Comparison of ENCODE assay signal across 31 cellular contexts in genomic region chr2:34552337-34552736, GRCh38.
"Had no signal": no experiment of that assay in that cellular context is flagged by ENCODE, and none has a peak within 500 bp of the region (broad histone marks: within the 10 kb centered on the region; RNA-seq: fewer than 3 reads in every experiment).

No MANE protein-coding gene starts in this region.

- H3K27ac ChIP-seq: adrenal gland, ascending aorta, body of pancreas, brain microvascular endothelial cell, breast epithelium, cardiac muscle cell had no signal

- H3K27me3 ChIP-seq: adrenal gland, ascending aorta, body of pancreas, brain microvascular endothelial cell, breast epithelium, cardiac muscle cell had no signal

- DNase-seq: activated effector memory CD4-positive, alpha-beta T cell treated with anti-CD3 and anti-CD28 coated beads, Interleukin-2, amount 50 U/mL, for 16 hours; activated effector memory CD4-positive, alpha-beta T cell treated with Interleukin-2 at 50 U/mL for 16 hours; activated gamma-delta T cell; activated gamma-delta T cell treated with Interleukin-2 at 50 U/mL for 16 hours; activated naive CD4-positive, alpha-beta T cell; activated naive CD4-positive, alpha-beta T cell treated with anti-CD3 and anti-CD28 coated beads for 36 hours; activated naive CD4-positive, alpha-beta T cell treated with anti-CD3 and anti-CD28 coated beads, Interleukin-2, amount 10 ng/mL, durations not matched to agents 7 days and 5 days; activated naive CD4-positive, alpha-beta T cell treated with anti-CD3 and anti-CD28 coated beads, Interleukin-2, amount 50 U/mL, for 16 hours; activated naive CD4-positive, alpha-beta T cell treated with Interleukin-2 at 50 U/mL for 16 hours; activated naive CD8-positive, alpha-beta T cell treated with anti-CD3 and anti-CD28 coated beads for 36 hours; activated naive CD8-positive, alpha-beta T cell treated with anti-CD3 and anti-CD28 coated beads, Interleukin-2, amount 10 ng/mL, durations not matched to agents 7 days and 5 days; activated naive CD8-positive, alpha-beta T cell treated with anti-CD3 and anti-CD28 coated beads, Interleukin-2, amount 50 U/mL, for 24 hours; activated T-cell treated with anti-CD3 and anti-CD28 coated beads, Interleukin-2, amount 50 U/mL, for 24 hours; activated T-cell treated with anti-CD3 and anti-CD28 coated beads, Interleukin-2, amount 50 U/mL, for 4 hours; activated T-cell treated with anti-CD3 and anti-CD28 coated beads, Interleukin-2, amount 50 U/mL, for 48 hours; activated T-cell treated with anti-CD3 and anti-CD28 coated beads, Interleukin-2, amount 50 U/mL, for 72 hours; adrenal gland; amniotic stem cell; amygdala; anterior cingulate cortex; aorta; body of pancreas; brain microvascular endothelial cell; caudate nucleus; central memory CD4-positive, alpha-beta T cell; cerebellar nuclear complex had no signal

- FAIRE-seq: astrocyte, bronchial epithelial cell had no signal

- H3K9me3 ChIP-seq: adrenal gland, ascending aorta, body of pancreas had no signal

- H3K4me1 ChIP-seq: adrenal gland, ascending aorta, breast epithelium had no signal

- H3K4me3 ChIP-seq: adrenal gland, ascending aorta, body of pancreas, breast epithelium, cardiac muscle cell had no signal

- H3K36me3 ChIP-seq: adrenal gland, ascending aorta, brain microvascular endothelial cell, breast epithelium, cardiac muscle cell had no signal
